10 cellular contexts compared by ENCODE assay signal in genomic region chr14:24139272-24139934, GRCh38. TPM values are rescaled to one million over a fixed set of nuclear protein-coding genes. Genes with fewer than 3 reads are reported as not detected.
DNase-seq lines count a peak whose midpoint lies in the region; ATAC-seq and TF ChIP-seq lines count a peak whose summit lies in the region.
"Had no signal": no experiment of that assay in that cellular context is flagged by ENCODE, and none has a peak within 500 bp of the region (broad histone marks: within the 10 kb centered on the region; RNA-seq: fewer than 3 reads in every experiment).

No MANE protein-coding gene starts in this region.

- no peaks in the 10 kb centered on the region for H3K9me2 ChIP-seq in PC-9 (ENCODE audit: insufficient read depth)

- no peak for TF ChIP-seq POLR2A in vagina (IDR thresholded peaks at IDR 0.05)

- no TSS peak for BruUV-seq in PC-9 (replicated peaks; lab: Mats Ljungman, UMichigan)

- CTCF ChIA-PET in PC-9 (lab: Charles Lee) = no interaction called here

- no peak overlapping the region for H3K27ac ChIP-seq in PC-9
- no peak overlapping the region for H3K27ac ChIP-seq in vagina

- H3K4me3 Mint-ChIP-seq in stimulated activated effector memory CD8-positive, alpha-beta T cell treated with anti-CD3 and anti-CD28 coated beads, Interleukin-12 subunit alpha, Interleukin-12 subunit beta, amount 100 ng/mL, for 72 hours = peak overlapping the region; percentile 87

- H3K9me3 ChIP-seq in PC-9 (ENCODE audit: insufficient read depth, low read depth) (no peaks in the 10 kb centered on the region), vagina (no peaks in the 10 kb centered on the region)

- peaks cover 21% of the 10 kb centered on the region for H3K79me2 ChIP-seq in PC-9 (ENCODE audit: low read depth)

- H3K27me3 ChIP-seq in PC-9 (ENCODE audit: insufficient read depth, low read depth) (no peaks in the 10 kb centered on the region), vagina (no peaks in the 10 kb centered on the region)

- POLR2A ChIA-PET in PC-9 (lab: Charles Lee; ENCODE audit: unreplicated experiment) = no interaction called here

- peaks cover 14% of the 10 kb centered on the region for H3F3A ChIP-seq in PC-9 (ENCODE audit: insufficient read depth, low read depth)

- peak overlapping the region; percentile 85 for H3K4me2 ChIP-seq in PC-9

- H3K4me1 Mint-ChIP-seq in stimulated activated effector memory CD8-positive, alpha-beta T cell treated with anti-CD3 and anti-CD28 coated beads, Interleukin-12 subunit alpha, Interleukin-12 subunit beta, amount 100 ng/mL, for 72 hours = peaks cover 73% of the 10 kb centered on the region

- DNase-seq in SHP77 (lab: John Stamatoyannopoulos, UW) (peak; percentile 37 to 48), SHP77 treated with DMSO at 0.1 percent for 48 hours (lab: John Stamatoyannopoulos, UW) (no peak), PC-9 (no peak), epithelial cell of esophagus (ENCODE audit: low read depth) (no peak), vagina (ENCODE audit: extremely low spot score in 2 of 2) (no peak), NCI-H226 (no peak)
- DNase-seq in stimulated activated effector memory CD8-positive, alpha-beta T cell treated with anti-CD3 and anti-CD28 coated beads, Interleukin-12 subunit alpha, Interleukin-12 subunit beta, amount 100 ng/mL, for 72 hours (ENCODE audit: low spot score in 2 of 2) = no peak
- DNase-seq: left colon, NCI-H748 treated with DMSO at 0.1 percent for 48 hours had no signal

- H3K4me3 ChIP-seq in PC-9 (peak overlapping the region; percentile 74; the same call in 1 of the 2 replicates), epithelial cell of esophagus (ENCODE audit: low read length) (peak overlapping the region; percentile 1), vagina (no peak overlapping the region)

- H3K36me3 ChIP-seq in PC-9 (ENCODE audit: low read depth) (no peaks in the 10 kb centered on the region), vagina (peaks cover 0 to 22% of the 10 kb centered on the region in 2 donors)

- no peaks in the 10 kb centered on the region for H4K20me1 ChIP-seq in PC-9 (ENCODE audit: insufficient read depth)

- no peak for TF ChIP-seq CTCF in PC-9 (conservative IDR thresholded peaks at IDR 0.05)
- TF ChIP-seq CTCF in epithelial cell of esophagus (IDR thresholded peaks at IDR 0.05; ENCODE audit: insufficient read depth, low read depth, low read length, missing control alignments) = no peak
- TF ChIP-seq CTCF in vagina (IDR thresholded peaks at IDR 0.05) = no peak

- H3K36me3 Mint-ChIP-seq in stimulated activated effector memory CD8-positive, alpha-beta T cell treated with anti-CD3 and anti-CD28 coated beads, Interleukin-12 subunit alpha, Interleukin-12 subunit beta, amount 100 ng/mL, for 72 hours = peaks cover 79% of the 10 kb centered on the region

- peak overlapping the region; percentile 56 for H3K27ac Mint-ChIP-seq in stimulated activated effector memory CD8-positive, alpha-beta T cell treated with anti-CD3 and anti-CD28 coated beads, Interleukin-12 subunit alpha, Interleukin-12 subunit beta, amount 100 ng/mL, for 72 hours

- intact Hi-C loops in PC-9 (cut with micrococcal nuclease; ENCODE audit: unreplicated experiment) = no loop called here
- intact Hi-C loops in vagina (cut with DNase I) = no loop called here

- no peaks in the 10 kb centered on the region for H3K9me3 Mint-ChIP-seq in stimulated activated effector memory CD8-positive, alpha-beta T cell treated with anti-CD3 and anti-CD28 coated beads, Interleukin-12 subunit alpha, Interleukin-12 subunit beta, amount 100 ng/mL, for 72 hours

- no peak overlapping the region for H2AFZ ChIP-seq in PC-9

- H3K4me1 ChIP-seq in PC-9 (replicated peaks; ENCODE audit: insufficient read depth) (peaks cover 20% of the 10 kb centered on the region), vagina (peaks cover 52% of the 10 kb centered on the region)

- no peak for ATAC-seq in stimulated activated effector memory CD8-positive, alpha-beta T cell treated with anti-CD3 and anti-CD28 coated beads, Interleukin-12 subunit alpha, Interleukin-12 subunit beta, amount 100 ng/mL, for 72 hours
- ATAC-seq in activated CD4-positive, CD25-positive, alpha-beta regulatory T cell treated with anti-CD3 and anti-CD28 coated beads, Interleukin-2, amount 50 U/mL, for 24 hours = no peak
- ATAC-seq: left colon had no signal

RNA-seq across cellular contexts. Expression of gene EMC9, which starts 2.0 kb away (rescaled TPM):
- 27.4 and 37.1 TPM in 2 replicates for total RNA-seq in PC-9 (2021)
- total RNA-seq in vagina = 23.8 TPM

RNA-seq across cellular contexts. Expression of gene PSME1, which starts 3.4 kb away (rescaled TPM):
- total RNA-seq in PC-9 (2021) (172 and 174 TPM in 2 replicates), vagina (118 TPM)

RNA-seq across cellular contexts. Expression of gene PSME2, which starts 7.0 kb away (rescaled TPM):
- 96.0 and 153 TPM in 2 replicates for total RNA-seq in PC-9 (2021)
- 131 TPM for total RNA-seq in vagina

RNA-seq across cellular contexts. Expression of gene RNF31, which starts 7.9 kb away (rescaled TPM):
- 44.6 and 60.8 TPM in 2 replicates for total RNA-seq in PC-9 (2021)
- 87.9 TPM for total RNA-seq in vagina

RNA-seq across cellular contexts. Expression of gene FITM1, which starts 8.9 kb away (rescaled TPM):
- total RNA-seq in PC-9 (2021) = 0.48 and 0.72 TPM in 2 replicates
- total RNA-seq in vagina = not detected

Comparison
In these comparisons a context has a peak if more than half of its experiments do, and no peak if none do; other contexts are left out.
1. DNase-seq: peak in SHP77 (2 of 2); none in SHP77 treated with DMSO at 0.1 percent for 48 hours (single experiment), PC-9 (0 of 2), epithelial cell of esophagus (single experiment), stimulated activated effector memory CD8-positive, alpha-beta T cell treated with anti-CD3 and anti-CD28 coated beads, Interleukin-12 subunit alpha, Interleukin-12 subunit beta, amount 100 ng/mL, for 72 hours (0 of 2), vagina (0 of 2) and NCI-H226 (single experiment).
2. H3K4me3 ChIP-seq: peak in PC-9 (single experiment) and epithelial cell of esophagus (single experiment); none in vagina (0 of 2).